In genomic region chr4:184450045-184450444, GRCh38 we compare ENCODE assay signal across 2 cellular contexts.
TF ChIP-seq lines count a peak whose summit lies in the region.

No MANE protein-coding gene starts in this region.

TF ChIP-seq in liver, 16 proteins besides CTCF, POLR2A, EP300 and RAD21 (continued from another document):
- no peak for TF ChIP-seq YY1 (IDR thresholded peaks at IDR 0.05)

TF ChIP-seq in HepG2, 621 proteins besides CTCF, POLR2A, EP300 and RAD21 (continued from another document):
- no peak for TF ChIP-seq MLX (CRISPR knock-in tag; IDR thresholded peaks at IDR 0.05)
- TF ChIP-seq ZNF550 (CRISPR knock-in tag; IDR thresholded peaks at IDR 0.05; ENCODE audit: borderline replicate concordance) = no peak
- no peak for TF ChIP-seq ZBTB3 (CRISPR knock-in tag; IDR thresholded peaks at IDR 0.05; ENCODE audit: borderline replicate concordance, low read depth)
- no peak for TF ChIP-seq ZNF235 (CRISPR knock-in tag; IDR thresholded peaks at IDR 0.05; ENCODE audit: borderline replicate concordance)
- no peak for TF ChIP-seq ZBTB37 (CRISPR knock-in tag; IDR thresholded peaks at IDR 0.05)
- TF ChIP-seq ZBTB49 (CRISPR knock-in tag; IDR thresholded peaks at IDR 0.05; ENCODE audit: borderline replicate concordance) = no peak
